In the genomic region with DNA sequence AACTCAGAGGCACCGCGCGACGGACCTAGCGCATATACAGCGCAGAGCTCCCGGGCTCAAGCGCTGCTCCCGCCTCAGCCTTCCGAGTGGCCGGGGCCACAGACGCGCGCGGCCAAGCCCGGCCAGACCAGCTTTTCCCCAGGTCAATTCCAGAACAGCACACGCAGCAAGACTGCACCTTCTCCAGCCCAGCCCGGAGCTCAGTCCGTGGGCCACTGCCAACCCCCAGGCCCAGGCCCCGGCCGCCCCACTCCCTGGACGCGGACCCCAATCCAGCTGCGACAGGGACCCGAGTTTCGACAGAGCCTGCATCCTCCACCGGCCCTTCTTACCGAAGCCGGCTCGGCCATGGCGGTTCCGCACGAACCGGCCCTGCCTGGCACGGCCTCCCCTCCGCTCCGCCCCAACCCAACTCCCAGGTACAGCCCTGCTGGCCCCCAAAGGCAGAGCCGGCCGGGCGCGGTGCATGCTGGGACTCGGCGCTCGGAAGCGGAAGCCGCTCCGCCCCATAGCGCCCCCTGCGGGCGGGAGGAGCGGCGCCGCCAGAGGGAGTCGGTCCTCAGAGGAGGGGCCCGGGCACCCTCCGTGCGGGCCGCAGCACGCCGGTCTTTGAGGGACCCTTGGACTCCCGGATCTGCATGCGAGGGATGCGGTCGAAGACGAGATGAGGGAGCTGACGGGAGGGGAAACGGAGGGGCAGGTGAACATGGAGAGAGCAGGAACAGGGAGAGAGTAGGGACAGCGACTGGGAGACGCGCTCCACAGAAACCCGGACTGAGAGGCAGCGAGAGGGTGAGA, we compare ENCODE assay signal across 1 cellular context.
TF ChIP-seq lines count a peak whose summit lies in the region.

A gene with protein sequence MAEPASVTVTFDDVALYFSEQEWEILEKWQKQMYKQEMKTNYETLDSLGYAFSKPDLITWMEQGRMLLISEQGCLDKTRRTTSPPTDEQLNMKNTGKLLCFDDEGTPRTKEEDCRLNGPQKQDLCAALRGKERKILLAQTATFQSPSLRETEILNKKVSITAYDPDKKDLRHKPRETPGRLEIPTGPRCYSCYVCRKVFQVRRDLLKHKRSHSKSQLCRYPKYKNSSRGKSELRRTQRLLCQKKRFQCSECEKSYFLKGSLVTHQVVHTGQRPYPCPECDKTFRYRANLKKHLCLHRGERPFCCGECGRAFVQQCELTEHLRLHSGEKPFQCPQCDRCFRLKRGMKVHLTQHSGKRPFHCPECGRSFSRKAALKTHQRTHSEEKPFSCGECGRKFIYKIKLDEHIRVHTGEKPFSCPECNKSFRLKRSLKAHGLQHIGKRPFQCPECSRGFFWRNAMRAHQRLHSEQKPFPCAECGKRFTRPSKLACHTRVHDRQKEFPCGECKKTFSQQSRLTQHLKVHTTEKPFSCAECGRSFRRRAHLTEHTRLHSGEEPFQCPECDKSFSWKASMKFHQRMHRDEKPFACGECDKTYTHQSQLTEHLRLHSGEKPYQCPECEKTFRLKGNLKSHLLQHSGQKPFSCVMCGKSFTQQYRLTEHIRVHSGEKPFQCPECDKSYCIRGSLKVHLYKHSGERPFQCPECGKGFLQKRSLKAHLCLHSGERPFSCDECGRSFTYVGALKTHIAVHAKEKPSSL (minus strand): TSS at position 461 of the 798 bp plus-strand sequence. CDS start 111 bp downstream, at position 350.

TF ChIP-seq in HCT116, 20 proteins besides CTCF, POLR2A, EP300 and RAD21 (continued from another document):
- TF ChIP-seq JUND (IDR thresholded peaks at IDR 0.05): no peak
- TF ChIP-seq TCF7L2 (IDR thresholded peaks at IDR 0.05; ENCODE audit: borderline replicate concordance, extremely low read depth, insufficient read depth, insufficient read length): no peak
- TF ChIP-seq, protein P1, sequence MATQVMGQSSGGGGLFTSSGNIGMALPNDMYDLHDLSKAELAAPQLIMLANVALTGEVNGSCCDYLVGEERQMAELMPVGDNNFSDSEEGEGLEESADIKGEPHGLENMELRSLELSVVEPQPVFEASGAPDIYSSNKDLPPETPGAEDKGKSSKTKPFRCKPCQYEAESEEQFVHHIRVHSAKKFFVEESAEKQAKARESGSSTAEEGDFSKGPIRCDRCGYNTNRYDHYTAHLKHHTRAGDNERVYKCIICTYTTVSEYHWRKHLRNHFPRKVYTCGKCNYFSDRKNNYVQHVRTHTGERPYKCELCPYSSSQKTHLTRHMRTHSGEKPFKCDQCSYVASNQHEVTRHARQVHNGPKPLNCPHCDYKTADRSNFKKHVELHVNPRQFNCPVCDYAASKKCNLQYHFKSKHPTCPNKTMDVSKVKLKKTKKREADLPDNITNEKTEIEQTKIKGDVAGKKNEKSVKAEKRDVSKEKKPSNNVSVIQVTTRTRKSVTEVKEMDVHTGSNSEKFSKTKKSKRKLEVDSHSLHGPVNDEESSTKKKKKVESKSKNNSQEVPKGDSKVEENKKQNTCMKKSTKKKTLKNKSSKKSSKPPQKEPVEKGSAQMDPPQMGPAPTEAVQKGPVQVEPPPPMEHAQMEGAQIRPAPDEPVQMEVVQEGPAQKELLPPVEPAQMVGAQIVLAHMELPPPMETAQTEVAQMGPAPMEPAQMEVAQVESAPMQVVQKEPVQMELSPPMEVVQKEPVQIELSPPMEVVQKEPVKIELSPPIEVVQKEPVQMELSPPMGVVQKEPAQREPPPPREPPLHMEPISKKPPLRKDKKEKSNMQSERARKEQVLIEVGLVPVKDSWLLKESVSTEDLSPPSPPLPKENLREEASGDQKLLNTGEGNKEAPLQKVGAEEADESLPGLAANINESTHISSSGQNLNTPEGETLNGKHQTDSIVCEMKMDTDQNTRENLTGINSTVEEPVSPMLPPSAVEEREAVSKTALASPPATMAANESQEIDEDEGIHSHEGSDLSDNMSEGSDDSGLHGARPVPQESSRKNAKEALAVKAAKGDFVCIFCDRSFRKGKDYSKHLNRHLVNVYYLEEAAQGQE (IDR thresholded peaks at IDR 0.05; ENCODE audit: low read depth): no peak
